Comparison of ENCODE assay signal across 12 cellular contexts in genomic region chr1:228782662-228783414, GRCh38. TPM values are rescaled to one million over a fixed set of nuclear protein-coding genes. Genes with fewer than 3 reads are reported as not detected.
DNase-seq lines count a peak whose midpoint lies in the region; ATAC-seq and TF ChIP-seq lines count a peak whose summit lies in the region.
"Had no signal": no experiment of that assay in that cellular context is flagged by ENCODE, and none has a peak within 500 bp of the region (broad histone marks: within the 10 kb centered on the region; RNA-seq: fewer than 3 reads in every experiment).

No MANE protein-coding gene starts in this region.

- intact Hi-C loops in upper lobe of right lung (cut with DNase I): no loop called here
- intact Hi-C loops in CD4-positive, alpha-beta memory T cell (cut with micrococcal nuclease): no loop called here

- H3K27me3 ChIP-seq in hepatocyte (no peaks in the 10 kb centered on the region), upper lobe of right lung (no peaks in the 10 kb centered on the region)
- H3K27me3 ChIP-seq in CD4-positive, alpha-beta memory T cell (ENCODE audit: insufficient read depth, low read length): no peaks in the 10 kb centered on the region

- H3K4me3 ChIP-seq in hepatocyte (no peak overlapping the region), upper lobe of right lung (no peak overlapping the region)
- no peak overlapping the region for H3K4me3 ChIP-seq in CD4-positive, alpha-beta memory T cell (ENCODE audit: low read length in 2 of 2)
- H3K4me3 ChIP-seq: HAP-1 had no signal

- no peak overlapping the region for H3K27ac Mint-ChIP-seq in activated naive CD8-positive, alpha-beta T cell treated with anti-CD3 and anti-CD28 coated beads, Interleukin-2, amount 50 U/mL, for 24 hours
- H3K27ac Mint-ChIP-seq in activated naive CD8-positive, alpha-beta T cell treated with anti-CD3 and anti-CD28 coated beads for 36 hours: no peak overlapping the region
- H3K27ac Mint-ChIP-seq in CD4-positive, alpha-beta memory T cell: no peak overlapping the region
- H3K27ac Mint-ChIP-seq: natural killer cell had no signal

- H3K9me3 ChIP-seq in hepatocyte (ENCODE audit: low read depth) (no peaks in the 10 kb centered on the region), upper lobe of right lung (no peaks in the 10 kb centered on the region)
- H3K9me3 ChIP-seq in CD4-positive, alpha-beta memory T cell (ENCODE audit: control insufficient read depth in 1 of 2, low read length in 2 of 2): no peaks in the 10 kb centered on the region
- H3K9me3 ChIP-seq: HAP-1 had no signal

- TF ChIP-seq CTCF in hepatocyte (IDR thresholded peaks at IDR 0.05; ENCODE audit: poor library complexity) (no peak), upper lobe of right lung (IDR thresholded peaks at IDR 0.05) (no peak)

- no peaks in the 10 kb centered on the region for H3K79me2 ChIP-seq in hepatocyte

- POLR2A ChIA-PET in CD4-positive, alpha-beta memory T cell (lab: Charles Lee; ENCODE audit: partially characterized antibody): no interaction called here

- H3K36me3 ChIP-seq in hepatocyte (replicated peaks; ENCODE audit: insufficient read depth, low read depth) (no peaks in the 10 kb centered on the region), upper lobe of right lung (no peaks in the 10 kb centered on the region)
- no peaks in the 10 kb centered on the region for H3K36me3 ChIP-seq in CD4-positive, alpha-beta memory T cell (ENCODE audit: insufficient read depth, low read length)
- H3K36me3 ChIP-seq: HAP-1 had no signal

- peak; percentile 17 for ATAC-seq in activated naive CD8-positive, alpha-beta T cell treated with anti-CD3 and anti-CD28 coated beads, Interleukin-2, amount 50 U/mL, for 24 hours
- ATAC-seq in upper lobe of right lung (peak; percentile 48), HG03520 (IDR thresholded peaks at IDR 0.05; ENCODE audit: unreplicated experiment) (no peak)

- no peaks in the 10 kb centered on the region for H3K9me3 Mint-ChIP-seq in activated naive CD8-positive, alpha-beta T cell treated with anti-CD3 and anti-CD28 coated beads, Interleukin-2, amount 50 U/mL, for 24 hours
- H3K9me3 Mint-ChIP-seq in activated naive CD8-positive, alpha-beta T cell treated with anti-CD3 and anti-CD28 coated beads for 36 hours: no peaks in the 10 kb centered on the region
- no peaks in the 10 kb centered on the region for H3K9me3 Mint-ChIP-seq in CD4-positive, alpha-beta memory T cell
- H3K9me3 Mint-ChIP-seq: natural killer cell had no signal

- no peaks in the 10 kb centered on the region for H3K4me1 Mint-ChIP-seq in activated naive CD8-positive, alpha-beta T cell treated with anti-CD3 and anti-CD28 coated beads, Interleukin-2, amount 50 U/mL, for 24 hours
- H3K4me1 Mint-ChIP-seq in activated naive CD8-positive, alpha-beta T cell treated with anti-CD3 and anti-CD28 coated beads for 36 hours: no peaks in the 10 kb centered on the region
- no peaks in the 10 kb centered on the region for H3K4me1 Mint-ChIP-seq in CD4-positive, alpha-beta memory T cell
- H3K4me1 Mint-ChIP-seq: natural killer cell had no signal

- H3K4me3 Mint-ChIP-seq in activated naive CD8-positive, alpha-beta T cell treated with anti-CD3 and anti-CD28 coated beads, Interleukin-2, amount 50 U/mL, for 24 hours: no peak overlapping the region
- H3K4me3 Mint-ChIP-seq in activated naive CD8-positive, alpha-beta T cell treated with anti-CD3 and anti-CD28 coated beads for 36 hours: no peak overlapping the region
- H3K4me3 Mint-ChIP-seq in CD4-positive, alpha-beta memory T cell: no peak overlapping the region
- H3K4me3 Mint-ChIP-seq: natural killer cell had no signal

- no peak for DNase-seq in activated naive CD8-positive, alpha-beta T cell treated with anti-CD3 and anti-CD28 coated beads, Interleukin-2, amount 50 U/mL, for 24 hours
- no peak for DNase-seq in activated naive CD8-positive, alpha-beta T cell treated with anti-CD3 and anti-CD28 coated beads for 36 hours
- DNase-seq in RPMI7951 (ENCODE audit: low read depth): peak; percentile 2
- peak; percentile 89 for DNase-seq in hepatocyte (ENCODE audit: low spot score)
- DNase-seq in upper lobe of right lung: no peak
- no peak for DNase-seq in CD4-positive, alpha-beta memory T cell
- no peak for DNase-seq in NCI-H1694 treated with DMSO at 0.1 percent for 48 hours (lab: John Stamatoyannopoulos, UW)
- DNase-seq: natural killer cell, NCI-H774, T-helper 1 cell had no signal

- H3K27ac ChIP-seq in hepatocyte: peak overlapping the region; percentile 83
- H3K27ac ChIP-seq in upper lobe of right lung: no peak overlapping the region
- H3K27ac ChIP-seq in CD4-positive, alpha-beta memory T cell (ENCODE audit: low read depth, low read length): no peak overlapping the region

- H3K4me1 ChIP-seq in hepatocyte (ENCODE audit: insufficient read depth) (peaks cover 32% of the 10 kb centered on the region), upper lobe of right lung (peaks cover 6% of the 10 kb centered on the region)
- H3K4me1 ChIP-seq in CD4-positive, alpha-beta memory T cell (ENCODE audit: insufficient read depth, low read length): no peaks in the 10 kb centered on the region
- H3K4me1 ChIP-seq: HAP-1 had no signal

- CTCF ChIA-PET in CD4-positive, alpha-beta memory T cell (lab: Charles Lee; ENCODE audit: partially characterized antibody): no interaction called here

- no peaks in the 10 kb centered on the region for H4K20me1 ChIP-seq in hepatocyte (ENCODE audit: insufficient read depth, poor library complexity, severe bottlenecking)

- WGBS in hepatocyte (ENCODE audit: low lambda C conversion rate, missing lambda C conversion rate): 49% methylated on average over 5 of the region's 5 CpGs

- no peak overlapping the region for H2AFZ ChIP-seq in hepatocyte

- H3K36me3 Mint-ChIP-seq in activated naive CD8-positive, alpha-beta T cell treated with anti-CD3 and anti-CD28 coated beads, Interleukin-2, amount 50 U/mL, for 24 hours (ENCODE audit: low read depth): no peaks in the 10 kb centered on the region
- no peaks in the 10 kb centered on the region for H3K36me3 Mint-ChIP-seq in activated naive CD8-positive, alpha-beta T cell treated with anti-CD3 and anti-CD28 coated beads for 36 hours
- no peaks in the 10 kb centered on the region for H3K36me3 Mint-ChIP-seq in CD4-positive, alpha-beta memory T cell
- H3K36me3 Mint-ChIP-seq: natural killer cell had no signal

- H3K27me3 Mint-ChIP-seq in activated naive CD8-positive, alpha-beta T cell treated with anti-CD3 and anti-CD28 coated beads, Interleukin-2, amount 50 U/mL, for 24 hours: no peaks in the 10 kb centered on the region
- no peaks in the 10 kb centered on the region for H3K27me3 Mint-ChIP-seq in activated naive CD8-positive, alpha-beta T cell treated with anti-CD3 and anti-CD28 coated beads for 36 hours
- no peaks in the 10 kb centered on the region for H3K27me3 Mint-ChIP-seq in CD4-positive, alpha-beta memory T cell

- peak overlapping the region; percentile 30 for H3K4me2 ChIP-seq in hepatocyte

- no peaks in the 10 kb centered on the region for H3K9me2 ChIP-seq in hepatocyte (replicated peaks; ENCODE audit: insufficient read depth)

RNA-seq across cellular contexts. Expression of gene RHOU, which starts 47.6 kb away (rescaled TPM):
- total RNA-seq in activated naive CD8-positive, alpha-beta T cell treated with anti-CD3 and anti-CD28 coated beads for 36 hours: 1 to 10 TPM; 1.0 to 1.3 TPM
- 0.24 and 0.59 TPM in 2 replicates for total RNA-seq in RPMI7951 (2014; rRNA removed; shearing (Covaris generic))
- total RNA-seq in hepatocyte (122 and 124 TPM in 2 replicates), upper lobe of right lung (21.0 TPM)
- 70.5 and 72.5 TPM in 2 replicates for polyA plus RNA-seq in hepatocyte
- total RNA-seq in CD4-positive, alpha-beta memory T cell: 1 to 10 TPM; 3.4 to 4.1 TPM
- polyA plus RNA-seq in CD4-positive, alpha-beta memory T cell: under 1 TPM; 0.29 to 0.62 TPM

Comparison
In these comparisons a context has a peak if more than half of its experiments do, and no peak if none do; other contexts are left out.
1. DNase-seq: peak in RPMI7951 (single experiment) and hepatocyte (single experiment); none in activated naive CD8-positive, alpha-beta T cell treated with anti-CD3 and anti-CD28 coated beads, Interleukin-2, amount 50 U/mL, for 24 hours (single experiment), activated naive CD8-positive, alpha-beta T cell treated with anti-CD3 and anti-CD28 coated beads for 36 hours (single experiment), upper lobe of right lung (single experiment), CD4-positive, alpha-beta memory T cell (0 of 5) and NCI-H1694 treated with DMSO at 0.1 percent for 48 hours (single experiment).